Comparison of ENCODE assay signal across 8 cellular contexts in the genomic region with DNA sequence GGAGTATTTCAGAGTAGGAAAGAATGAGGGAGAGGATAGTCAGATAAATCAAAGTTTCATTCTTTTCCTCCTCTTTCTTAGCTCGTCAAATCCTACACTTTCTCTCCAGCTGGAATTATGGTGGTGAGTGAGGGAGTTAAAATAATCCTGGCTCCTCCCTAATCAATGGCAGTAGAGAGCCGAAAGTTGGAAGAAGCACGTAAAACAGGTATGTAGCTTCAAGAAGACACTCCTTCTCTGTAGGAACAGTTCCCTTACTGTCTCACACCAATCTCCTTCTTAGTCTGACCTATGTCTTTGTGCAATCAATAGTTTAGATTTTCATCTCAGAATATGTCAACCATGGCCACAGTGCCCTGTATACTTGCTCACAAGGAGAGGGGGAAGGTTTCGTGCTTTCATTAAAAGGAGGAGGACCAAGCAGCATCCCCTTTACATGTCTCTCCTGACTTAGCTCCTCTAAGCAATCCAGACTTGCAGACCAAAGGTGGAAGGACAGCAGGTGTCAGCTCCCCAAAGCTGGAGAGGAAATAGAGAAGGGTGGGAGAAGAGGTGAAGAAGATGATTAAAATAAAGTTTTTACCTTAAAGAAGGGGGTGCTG. TPM values are rescaled to one million over a fixed set of nuclear protein-coding genes. Genes with fewer than 3 reads are reported as not detected.
A peak's percentile ranks its signal among the peaks of the same experiment; 100 is the strongest.
DNase-seq lines count a peak whose midpoint lies in the region; ATAC-seq and TF ChIP-seq lines count a peak whose summit lies in the region.

No MANE protein-coding gene starts in this region.

- H3K4me3 Mint-ChIP-seq in GM23338, result peak overlapping the region; percentile 94

- TF ChIP-seq CTCF in GM23338 (conservative IDR thresholded peaks at IDR 0.05; ENCODE audit: low read depth in 2 of 2) (no peak), fibroblast of lung (conservative IDR thresholded peaks at IDR 0.05 in 1 of 2, IDR thresholded peaks at IDR 0.05 in 1 of 2; ENCODE audit: low read depth in 1 of 2, low read length in 2 of 2) (no peak), retinal pigment epithelial cell (conservative IDR thresholded peaks at IDR 0.05; ENCODE audit: low read depth, low read length) (no peak)

- peak overlapping the region; percentile 85 for H3K4me2 ChIP-seq in GM23338
- H3K4me2 ChIP-seq in fibroblast of lung (ENCODE audit: extremely low read depth, insufficient read depth, low read length), result peak overlapping the region; percentile 99

- H3K9me3 ChIP-seq in SK-N-MC (ENCODE audit: low read depth, low read length) (no peaks in the 10 kb centered on the region), fibroblast of lung (ENCODE audit: control insufficient read depth, insufficient read depth, low read depth, low read length) (no peaks in the 10 kb centered on the region)

- H3K9me3 Mint-ChIP-seq in GM23338, result no peaks in the 10 kb centered on the region

- H3K27me3 ChIP-seq in GM23338 (ENCODE audit: insufficient read depth) (no peaks in the 10 kb centered on the region), fibroblast of lung (ENCODE audit: control insufficient read depth, insufficient read depth, low read length) (no peaks in the 10 kb centered on the region)

- H3K4me1 Mint-ChIP-seq in GM23338, result peaks cover 41% of the 10 kb centered on the region

- no peaks in the 10 kb centered on the region for H3K9me2 ChIP-seq in GM23338 (ENCODE audit: insufficient read depth)

- H3K9ac ChIP-seq in SK-N-MC (ENCODE audit: insufficient read length) (peak overlapping the region; percentile 85), fibroblast of lung (ENCODE audit: insufficient read depth, low read length) (peak overlapping the region; percentile 56)

- no peak for ATAC-seq in GM23338
- ATAC-seq in GM19452 (IDR thresholded peaks at IDR 0.05; ENCODE audit: unreplicated experiment), result no peak
- ATAC-seq in HG02970 (IDR thresholded peaks at IDR 0.05; ENCODE audit: low FRiP score, unreplicated experiment), result no peak

- H3K79me2 ChIP-seq in GM23338 (replicated peaks; ENCODE audit: insufficient read depth) (peaks cover 15% of the 10 kb centered on the region), fibroblast of lung (ENCODE audit: control insufficient read depth, insufficient read depth, low read length) (peaks cover 3% of the 10 kb centered on the region)

- peak overlapping the region; percentile 96 for H3K27ac Mint-ChIP-seq in GM23338

- H3K4me1 ChIP-seq in GM23338 (ENCODE audit: insufficient read depth), result peaks cover 25% of the 10 kb centered on the region
- peaks cover 14% of the 10 kb centered on the region for H3K4me1 ChIP-seq in fibroblast of lung (ENCODE audit: control insufficient read depth, extremely low read depth, insufficient read depth, low read length)

- peak overlapping the region; percentile 73; the same call in 1 of the 2 replicates for H3K27ac ChIP-seq in GM23338 (ENCODE audit: low read depth)
- peak overlapping the region; percentile 84; the same call in 1 of the 2 replicates for H3K27ac ChIP-seq in SK-N-MC
- H3K27ac ChIP-seq in fibroblast of lung (ENCODE audit: insufficient read depth, low read length), result peak overlapping the region; percentile 94

- H3K36me3 ChIP-seq in GM23338 (ENCODE audit: insufficient read depth) (no peaks in the 10 kb centered on the region), SK-N-MC (ENCODE audit: insufficient read depth, low read length) (no peaks in the 10 kb centered on the region), fibroblast of lung (ENCODE audit: control insufficient read depth, insufficient read depth, low read length) (peaks cover 3% of the 10 kb centered on the region)

- peak overlapping the region; percentile 51 for H3K4me3 ChIP-seq in GM23338
- H3K4me3 ChIP-seq in SK-N-MC, result peak overlapping the region; percentile 85
- H3K4me3 ChIP-seq in fibroblast of lung (replicated peaks in 1 of 4; ENCODE audit: control extremely low read depth in 1 of 4, insufficient read depth in 1 of 4, low read depth in 3 of 4, low read length in 4 of 4), result peak overlapping the region; percentile 64 to 84 (median 72)
- peak overlapping the region; percentile 58 for H3K4me3 ChIP-seq in retinal pigment epithelial cell (ENCODE audit: low read length)

- H3F3A ChIP-seq in GM23338 (replicated peaks; ENCODE audit: low read depth), result peaks cover 10% of the 10 kb centered on the region; the same call in 1 of the 2 replicates

- H3K36me3 Mint-ChIP-seq in GM23338 (ENCODE audit: low read depth), result peaks cover 3% of the 10 kb centered on the region; the same call in 2 of the 3 replicates

- no peaks in the 10 kb centered on the region for H4K20me1 ChIP-seq in GM23338 (replicated peaks; ENCODE audit: insufficient read depth)
- H4K20me1 ChIP-seq in fibroblast of lung (ENCODE audit: control insufficient read depth, extremely low read depth, insufficient read depth, low read length), result no peaks in the 10 kb centered on the region

- peaks cover 25% of the 10 kb centered on the region for H3K27me3 Mint-ChIP-seq in GM23338 (ENCODE audit: insufficient read depth, low read depth, poor library complexity)

- DNase-seq in GM23338 (ENCODE audit: low spot score) (no peak), SK-N-MC (ENCODE audit: low read depth, low spot score) (no peak), fibroblast of lung (ENCODE audit: low read depth in 2 of 2) (no peak), retinal pigment epithelial cell (ENCODE audit: low read depth) (no peak), NOMO-1 treated with DMSO at 0.1 percent for 48 hours (lab: John Stamatoyannopoulos, UW; ENCODE audit: unreplicated experiment) (no peak), NCI-H1092 treated with DMSO at 0.1 percent for 48 hours (lab: John Stamatoyannopoulos, UW) (no peak)

- peak overlapping the region; percentile 60 for H2AFZ ChIP-seq in GM23338
- H2AFZ ChIP-seq in fibroblast of lung (ENCODE audit: low read length), result peak overlapping the region; percentile 84

TF ChIP-seq in GM23338, 12 proteins besides CTCF, POLR2A, EP300 and RAD21 (continues in another document):
- TF ChIP-seq NANOG (IDR thresholded peaks at IDR 0.05; ENCODE audit: borderline replicate concordance), result no peak
- TF ChIP-seq ZNF114 (CRISPR knock-in tag; IDR thresholded peaks at IDR 0.05), result no peak
- no peak for TF ChIP-seq CREB1 (CRISPR knock-in tag; IDR thresholded peaks at IDR 0.05; ENCODE audit: low read depth)
- no peak for TF ChIP-seq STAT1 (IDR thresholded peaks at IDR 0.05; ENCODE audit: unreplicated experiment)
- no peak for TF ChIP-seq EZH2 (IDR thresholded peaks at IDR 0.05; ENCODE audit: low read depth, unreplicated experiment)

RNA-seq across cellular contexts. Expression of a gene that starts 0.9 kb away (rescaled TPM):
- total RNA-seq in GM23338 (2014; rRNA removed; shearing (Covaris generic)), result 9.7 and 10.3 TPM in 2 replicates
- polyA plus RNA-seq in GM23338 (2016; fragmentation: Nextera tagmentation; extraction: Ambion mirVana) (4.2 and 4.5 TPM in 2 replicates), fibroblast of lung (10.1 and 11.7 TPM in 2 replicates)
- 9.2 and 17.3 TPM in 2 replicates for total RNA-seq in fibroblast of lung
- 10.4 and 14.0 TPM in 2 replicates for polyA plus RNA-seq in fibroblast of lung (2012)
- polyA minus RNA-seq in fibroblast of lung (ENCODE audit: low replicate concordance), result 38.7 and 54.7 TPM in 2 replicates

RNA-seq across cellular contexts. Expression of a gene that starts 2.4 kb away (rescaled TPM):
- total RNA-seq in GM23338 (2014; rRNA removed; shearing (Covaris generic)), result 23.7 and 33.2 TPM in 2 replicates
- 14.7 and 16.7 TPM in 2 replicates for polyA plus RNA-seq in GM23338 (2016; fragmentation: Nextera tagmentation; extraction: Ambion mirVana)
- 6.3 and 7.2 TPM in 2 replicates for total RNA-seq in fibroblast of lung
- 11.8 and 16.6 TPM in 2 replicates for polyA plus RNA-seq in fibroblast of lung
- 5.9 and 8.2 TPM in 2 replicates for polyA plus RNA-seq in fibroblast of lung (2012)
- polyA minus RNA-seq in fibroblast of lung (ENCODE audit: low replicate concordance), result 9.5 and 11.0 TPM in 2 replicates

RNA-seq across cellular contexts. Expression of a gene that starts 23.7 kb away (rescaled TPM):
- total RNA-seq in GM23338 (2014; rRNA removed; shearing (Covaris generic)), result 1.7 and 2.2 TPM in 2 replicates
- polyA plus RNA-seq in GM23338 (2016; fragmentation: Nextera tagmentation; extraction: Ambion mirVana) (1.0 and 1.4 TPM in 2 replicates), fibroblast of lung (0.03 and 0.07 TPM in 2 replicates)
- total RNA-seq in fibroblast of lung, result under 0.01 and 0.33 TPM in 2 replicates
- 0.53 and 0.71 TPM in 2 replicates for polyA plus RNA-seq in fibroblast of lung (2012)
- polyA minus RNA-seq in fibroblast of lung (ENCODE audit: low replicate concordance), result 0.75 TPM in 1 of 2 replicates, not detected in the other

RNA-seq across cellular contexts. Expression of a gene that starts 30.6 kb away (rescaled TPM):
- 1.2 and 2.4 TPM in 2 replicates for total RNA-seq in GM23338 (2014; rRNA removed; shearing (Covaris generic))
- polyA plus RNA-seq in GM23338 (2016; fragmentation: Nextera tagmentation; extraction: Ambion mirVana) (0.59 and 0.91 TPM in 2 replicates), fibroblast of lung (0.07 and 0.10 TPM in 2 replicates)
- total RNA-seq in fibroblast of lung, result under 0.01 and 0.33 TPM in 2 replicates
- polyA plus RNA-seq in fibroblast of lung (2012), result 0.17 TPM in 1 of 2 replicates, not detected in the other
- not detected in 2 replicates for polyA minus RNA-seq in fibroblast of lung (ENCODE audit: low replicate concordance)

RNA-seq across cellular contexts. Expression of a gene that starts 31.2 kb away (rescaled TPM):
- total RNA-seq in GM23338 (2014; rRNA removed; shearing (Covaris generic)), result 120 and 122 TPM in 2 replicates
- polyA plus RNA-seq in GM23338 (2016; fragmentation: Nextera tagmentation; extraction: Ambion mirVana), result 75.1 and 83.3 TPM in 2 replicates
- 138 and 190 TPM in 2 replicates for total RNA-seq in fibroblast of lung
- 201 and 254 TPM in 2 replicates for polyA plus RNA-seq in fibroblast of lung
- 132 and 153 TPM in 2 replicates for polyA plus RNA-seq in fibroblast of lung (2012)
- 215 and 258 TPM in 2 replicates for polyA minus RNA-seq in fibroblast of lung (ENCODE audit: low replicate concordance)
